In the genomic region with DNA sequence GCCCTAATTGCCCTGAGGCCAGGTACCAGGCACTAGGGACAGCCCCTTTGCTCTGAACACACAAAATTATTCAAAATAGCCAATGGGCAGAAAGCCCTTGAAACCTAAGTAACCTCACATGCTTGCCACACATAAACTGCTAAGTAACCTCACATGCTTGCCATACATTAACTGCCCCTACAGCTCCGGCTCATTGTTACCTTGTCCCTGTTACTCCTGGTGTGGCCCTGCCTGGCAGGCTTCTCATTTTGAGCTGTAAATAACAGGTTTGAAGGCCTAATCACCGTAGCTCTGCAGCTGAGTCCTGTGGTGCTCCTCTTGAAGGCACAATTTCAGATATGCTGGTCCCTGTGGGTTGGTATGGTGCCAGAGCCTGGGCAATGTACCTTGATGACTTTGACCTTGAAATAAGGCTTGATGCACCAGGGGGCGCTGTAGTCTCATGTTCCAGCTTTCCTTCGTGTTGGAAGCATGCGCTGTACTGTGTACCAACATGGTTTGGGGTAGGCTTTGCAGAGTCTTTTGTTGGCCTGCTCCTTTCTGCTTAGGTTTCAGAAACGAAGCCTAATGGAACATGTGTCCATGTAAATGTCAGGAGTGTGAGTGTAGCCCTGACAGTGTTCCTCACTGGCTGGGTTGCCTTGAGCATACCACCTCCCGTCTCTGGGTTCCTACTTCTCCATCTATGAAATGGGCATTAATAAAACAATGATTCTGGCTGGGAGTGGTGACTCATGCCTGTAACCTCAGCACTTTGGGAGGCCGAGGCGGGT, we compare ENCODE assay signal across 8 cellular contexts. TPM values are rescaled to one million over a fixed set of nuclear protein-coding genes. Genes with fewer than 3 reads are reported as not detected.
A peak's percentile ranks its signal among the peaks of the same experiment; 100 is the strongest.
DNase-seq lines count a peak whose midpoint lies in the region; ATAC-seq and TF ChIP-seq lines count a peak whose summit lies in the region.

No MANE protein-coding gene starts in this region.

- 9% methylated on average over 4 of the region's 9 CpGs; no CpG with 5 or more reads in 1 of the 2 experiments for WGBS in IMR-90 (ENCODE audit: extremely low coverage in 2 of 2, insufficient read length in 1 of 2), 2 experiments
- 46 to 56% methylated on average over 7 to 9 of the region's 9 CpGs for WGBS in thyroid gland, 2 donors

- no peak for TF ChIP-seq POLR2A in IMR-90 (IDR thresholded peaks at IDR 0.05; ENCODE audit: low read depth, low read length)
- no peak for TF ChIP-seq POLR2A in thyroid gland (IDR thresholded peaks at IDR 0.05)

- peak; percentile 78 for TF ChIP-seq CTCF in IMR-90 (conservative IDR thresholded peaks at IDR 0.05; ENCODE audit: low read depth, low read length)
- peak; percentile 94 for TF ChIP-seq CTCF in PC-3 (conservative IDR thresholded peaks at IDR 0.05; ENCODE audit: low read depth, low read length)
- peak; percentile 79 for TF ChIP-seq CTCF in fibroblast of pulmonary artery (IDR thresholded peaks at IDR 0.05; ENCODE audit: low read length, missing control alignments)
- peak in 1 of 3 donors; percentile 50 for TF ChIP-seq CTCF in omental fat pad (IDR thresholded peaks at IDR 0.05)
- TF ChIP-seq CTCF in thyroid gland (IDR thresholded peaks at IDR 0.05): peak; percentile 31 to 70 (median 59)

- H3K9ac ChIP-seq in IMR-90 (ENCODE audit: low read depth, low read length) (no peak overlapping the region), PC-3 (ENCODE audit: low read length) (no peak overlapping the region)

- H3K27ac ChIP-seq in IMR-90 (ENCODE audit: insufficient read depth, low read length): no peak overlapping the region
- H3K27ac ChIP-seq in PC-3 (ENCODE audit: low read length): no peak overlapping the region
- H3K27ac ChIP-seq in thyroid gland: no peak overlapping the region

- H3K79me1 ChIP-seq in IMR-90 (ENCODE audit: low read depth in 1 of 2, low read length in 2 of 2): 0 out of 4 replicates have a peak, but pooled peaks cover 0 to 4% of the 10 kb centered on the region in 2 experiments

- no peak overlapping the region; the same call in 1 of the 2 replicates for H3K56ac ChIP-seq in IMR-90 (ENCODE audit: extremely low read depth, insufficient read depth, low read length)

- no peak overlapping the region for H4K91ac ChIP-seq in IMR-90 (ENCODE audit: insufficient read depth, low read depth, low read length)

- no peak overlapping the region for H4K8ac ChIP-seq in IMR-90 (ENCODE audit: low read depth in 2 of 2, low read length in 2 of 2)

- H3F3A ChIP-seq in PC-3 (ENCODE audit: low read length, unreplicated experiment): no peaks in the 10 kb centered on the region

- H2BK20ac ChIP-seq in IMR-90 (ENCODE audit: low read depth, low read length): peak overlapping the region; percentile 6; the same call in 1 of the 2 replicates

- H2BK120ac ChIP-seq in IMR-90 (ENCODE audit: low read depth, low read length): 0 out of 2 replicates have a peak overlapping the region, but pooled peaks have one; percentile 3

- no peak overlapping the region for H2BK15ac ChIP-seq in IMR-90 (ENCODE audit: low read depth, low read length)

- ATAC-seq in GM21515 (IDR thresholded peaks at IDR 0.05; ENCODE audit: unreplicated experiment) (peak; percentile 76), IMR-90 (ENCODE audit: low read depth) (peak; percentile 94), PC-3 (peak; percentile 83), omental fat pad (ENCODE audit: low FRiP score) (peak; percentile 76)

- H3K9me3 ChIP-seq in IMR-90 (ENCODE audit: control insufficient read depth, insufficient read depth, low read length): no peaks in the 10 kb centered on the region
- no peaks in the 10 kb centered on the region for H3K9me3 ChIP-seq in PC-3 (ENCODE audit: low read length)
- no peaks in the 10 kb centered on the region for H3K9me3 ChIP-seq in thyroid gland

- no peak overlapping the region for H3K4me3 ChIP-seq in IMR-90 (ENCODE audit: insufficient read depth, low read depth, low read length)
- H3K4me3 ChIP-seq in PC-3 (ENCODE audit: low read length): no peak overlapping the region
- H3K4me3 ChIP-seq in fibroblast of pulmonary artery (replicated peaks; ENCODE audit: low read depth, low read length): no peak overlapping the region
- no peak overlapping the region for H3K4me3 ChIP-seq in thyroid gland (replicated peaks in 1 of 3)

- in situ Hi-C loops in IMR-90 (cut with MboI; ENCODE audit: low sequenced_read_pairs): no loop called here

- CTCF ChIA-PET in IMR-90 (lab: Yijun Ruan, JAX) (interaction anchor here (0.6 to 1.6 kb wide), 5 partner anchors 15 to 362 kb away, joined by 3 to 7 read pairs (median 4); no protein-coding TSS in a partner anchor), PC-3 (lab: Charles Lee) (interaction anchor here (0.5 to 1.2 kb wide), 2 partner anchors 425 to 976 kb away, joined by 6 to 12 read pairs; no protein-coding TSS in a partner anchor)

- H3K9me2 ChIP-seq in PC-3 (replicated peaks; ENCODE audit: low read length): no peaks in the 10 kb centered on the region

- no peak overlapping the region for H3K4me2 ChIP-seq in IMR-90 (ENCODE audit: low read depth, low read length)
- no peak overlapping the region for H3K4me2 ChIP-seq in PC-3 (ENCODE audit: low read length)

- TF ChIP-seq RAD21 in IMR-90 (IDR thresholded peaks at IDR 0.05; ENCODE audit: low read length): peak; percentile 87

- H3K4ac ChIP-seq in IMR-90 (ENCODE audit: low read depth, low read length): no peak overlapping the region

- H2AFZ ChIP-seq in IMR-90 (replicated peaks; ENCODE audit: low read length, poor library complexity) (peak overlapping the region; percentile 87), PC-3 (ENCODE audit: low read length) (peak overlapping the region; percentile 60; the same call in 1 of the 2 replicates)

- POLR2A ChIA-PET in IMR-90 (lab: Charles Lee; ENCODE audit: unreplicated experiment) (no interaction called here), PC-3 (lab: Charles Lee; ENCODE audit: unreplicated experiment) (no interaction called here)

- H2AK9ac ChIP-seq in IMR-90 (replicated peaks; ENCODE audit: low read depth, low read length, poor library complexity): peak overlapping the region; percentile 85

- no peaks in the 10 kb centered on the region for H3K79me2 ChIP-seq in PC-3 (ENCODE audit: low read length)

- no peak overlapping the region for H3K18ac ChIP-seq in IMR-90 (ENCODE audit: low read depth, low read length)

- no peak overlapping the region for H4K5ac ChIP-seq in IMR-90 (ENCODE audit: low read depth, low read length)

- no peak overlapping the region for H2AK5ac ChIP-seq in IMR-90 (ENCODE audit: low read depth, low read length)

- H3K27me3 ChIP-seq in IMR-90 (ENCODE audit: control insufficient read depth, insufficient read depth, low read length) (peaks cover 6% of the 10 kb centered on the region), PC-3 (ENCODE audit: low read length) (no peaks in the 10 kb centered on the region), thyroid gland (no peaks in the 10 kb centered on the region)

- BruUV-seq in IMR-90 (replicated peaks; lab: Mats Ljungman, UMichigan) (no TSS peak), PC-3 (replicated peaks; lab: Mats Ljungman, UMichigan) (no TSS peak)

- H2BK5ac ChIP-seq in IMR-90 (ENCODE audit: low read depth, low read length, poor library complexity, severe bottlenecking): no peak overlapping the region

- H3K14ac ChIP-seq in IMR-90 (replicated peaks; ENCODE audit: low read depth, low read length): no peak overlapping the region

- H3K36me3 ChIP-seq in IMR-90 (ENCODE audit: control insufficient read depth, insufficient read depth, low read length): no peaks in the 10 kb centered on the region
- no peaks in the 10 kb centered on the region for H3K36me3 ChIP-seq in PC-3 (ENCODE audit: low read depth, low read length)
- no peaks in the 10 kb centered on the region for H3K36me3 ChIP-seq in thyroid gland

- peaks cover 5% of the 10 kb centered on the region for H3K9me1 ChIP-seq in IMR-90 (ENCODE audit: insufficient read depth, low read length)

- H3K4me1 ChIP-seq in IMR-90 (ENCODE audit: control insufficient read depth, insufficient read depth, low read length) (no peaks in the 10 kb centered on the region), PC-3 (ENCODE audit: insufficient read depth, low read length) (0 out of 2 replicates have a peak, but pooled peaks cover 6% of the 10 kb centered on the region), thyroid gland (no peaks in the 10 kb centered on the region)

- no peak overlapping the region; the same call in 1 of the 2 replicates for H3K23ac ChIP-seq in IMR-90 (ENCODE audit: low read depth, low read length)

- DNase-seq in DMS153 treated with DMSO at 0.1 percent for 48 hours (lab: John Stamatoyannopoulos, UW; ENCODE audit: unreplicated experiment): peak; percentile 16
- DNase-seq in IMR-90: peak; percentile 75
- peak; percentile 97 for DNase-seq in PC-3
- DNase-seq in activated T-cell treated with anti-CD3 and anti-CD28 coated beads, Interleukin-2, amount 50 U/mL, for 1 hour: peak; percentile 90
- peak; percentile 89 for DNase-seq in fibroblast of pulmonary artery (ENCODE audit: low read depth)
- DNase-seq in omental fat pad (ENCODE audit: low spot score): peak; percentile 95
- DNase-seq in thyroid gland: peak; percentile 83 to 91

- intact Hi-C loops in IMR-90 (cut with micrococcal nuclease) (loop anchor here (1.0 to 2.0 kb wide), 4 partner anchors 127 to 839 kb away; no protein-coding TSS in a partner anchor), PC-3 (cut with micrococcal nuclease) (loop anchor here (1.0 to 5.0 kb wide), 3 partner anchors 127 to 840 kb away; no protein-coding TSS in a partner anchor), thyroid gland (cut with DNase I) (no loop called here)

- dilution Hi-C loops in IMR-90 (cut with HindIII; ENCODE audit: low sequenced_read_pairs, unreplicated experiment): no loop called here

- no peaks in the 10 kb centered on the region for H4K20me1 ChIP-seq in IMR-90 (ENCODE audit: insufficient read depth, low read length)
- no peaks in the 10 kb centered on the region for H4K20me1 ChIP-seq in PC-3 (ENCODE audit: low read length)

TF ChIP-seq in IMR-90, 13 proteins besides CTCF, POLR2A, EP300 and RAD21:
- TF ChIP-seq, protein P1, sequence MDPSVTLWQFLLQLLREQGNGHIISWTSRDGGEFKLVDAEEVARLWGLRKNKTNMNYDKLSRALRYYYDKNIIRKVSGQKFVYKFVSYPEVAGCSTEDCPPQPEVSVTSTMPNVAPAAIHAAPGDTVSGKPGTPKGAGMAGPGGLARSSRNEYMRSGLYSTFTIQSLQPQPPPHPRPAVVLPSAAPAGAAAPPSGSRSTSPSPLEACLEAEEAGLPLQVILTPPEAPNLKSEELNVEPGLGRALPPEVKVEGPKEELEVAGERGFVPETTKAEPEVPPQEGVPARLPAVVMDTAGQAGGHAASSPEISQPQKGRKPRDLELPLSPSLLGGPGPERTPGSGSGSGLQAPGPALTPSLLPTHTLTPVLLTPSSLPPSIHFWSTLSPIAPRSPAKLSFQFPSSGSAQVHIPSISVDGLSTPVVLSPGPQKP (IDR thresholded peaks at IDR 0.05; ENCODE audit: borderline replicate concordance, low read depth, low read length): no peak
- TF ChIP-seq SMC3 (IDR thresholded peaks at IDR 0.05; ENCODE audit: low read depth, low read length): peak; percentile 72

RNA-seq across cellular contexts. Expression of a gene that starts 3.8 kb away (rescaled TPM):
- total RNA-seq in IMR-90 (2012; rRNA removed) (not detected in 2 replicates), PC-3 (2014; rRNA removed) (0.29 TPM in 1 of 2 replicates, not detected in the other), omental fat pad (1 to 10 TPM in 1 of 4 donors, under 1 TPM in 2, not detected in 1; 0.46 to 1.6 (median 0.69) TPM), thyroid gland (under 1 TPM in 2 of 4 donors, not detected in 2; 0.13 to 0.88 TPM)
- not detected in 2 replicates for polyA plus RNA-seq in IMR-90 (2012; rRNA removed)
- not detected in 2 replicates for polyA plus RNA-seq in IMR-90 (2012; cell fraction: cytosol; rRNA removed)
- not detected in 2 replicates for polyA plus RNA-seq in IMR-90 (2012; cell fraction: nucleus; rRNA removed; ENCODE audit: low replicate concordance)

Comparison
In these comparisons a context has a peak if more than half of its experiments do, and no peak if none do; other contexts are left out.
1. DNase-seq: peak in every context shown above with its lines; median percentile 97 in PC-3; 95 in omental fat pad; 90 in activated T-cell treated with anti-CD3 and anti-CD28 coated beads, Interleukin-2, amount 50 U/mL, for 1 hour; 89 in fibroblast of pulmonary artery; 87 in thyroid gland; 75 in IMR-90; 16 in DMS153 treated with DMSO at 0.1 percent for 48 hours.